Comparison of ENCODE assay signal across 29 cellular contexts in the genomic region with DNA sequence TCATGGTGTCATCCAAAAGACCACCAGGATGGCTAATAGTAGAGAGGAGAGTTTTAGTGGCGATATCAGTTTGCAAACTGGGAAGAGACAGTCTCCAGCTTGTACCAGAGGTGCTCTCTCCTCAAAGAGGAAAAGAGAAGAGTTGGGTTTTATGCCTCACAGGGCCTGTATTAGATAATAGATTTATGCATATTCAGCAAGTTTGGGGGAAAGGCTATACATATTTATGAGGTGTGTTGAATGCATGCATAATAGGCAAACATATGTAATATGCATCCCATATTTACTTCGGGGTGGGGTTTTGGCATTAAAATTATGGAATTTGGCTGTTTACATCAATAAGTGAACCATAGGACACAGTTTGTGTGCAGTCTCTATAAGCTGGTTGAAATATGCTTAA.
"Had no signal": no experiment of that assay in that cellular context is flagged by ENCODE, and none has a peak within 500 bp of the region (broad histone marks: within the 10 kb centered on the region; RNA-seq: fewer than 3 reads in every experiment).

No MANE protein-coding gene starts in this region.

- H3K4me3 ChIP-seq: stomach, suprapubic skin, testis, thoracic aorta, thyroid gland, tibial artery, tibial nerve, transverse colon, upper lobe of left lung, upper lobe of right lung, uterus, vagina had no signal

- H3K27me3 ChIP-seq: stomach, suprapubic skin, testis, thyroid gland, tibial artery, tibial nerve, transverse colon, upper lobe of left lung, upper lobe of right lung, uterus, vagina had no signal

- ATAC-seq: stimulated activated effector memory CD8-positive, alpha-beta T cell treated with anti-CD3 and anti-CD28 coated beads, Interleukin-12 subunit alpha, Interleukin-12 subunit beta, amount 100 ng/mL, for 72 hours; stimulated activated memory B cell treated with anti-CD40 and anti-IgM and Interleukin-4, amounts not matched to agents 10 μg/mL and 1 μg/mL and 100 μg/mL, for 72 hours; stimulated activated naive B cell treated with anti-CD40 and anti-IgM and Interleukin-4, amounts not matched to agents 10 μg/mL and 1 μg/mL and 100 μg/mL, for 72 hours; stimulated activated naive CD8-positive, alpha-beta T cell treated with anti-CD3 and anti-CD28 coated beads, Interleukin-15, amount 100 ng/mL, for 72 hours; stimulated activated naive CD8-positive, alpha-beta T cell treated with anti-CD3 and anti-CD28 coated beads, Interleukin-15, Interleukin-2, amounts not matched to agents 100 U/mL and 50 U/mL, for 24 hours; upper lobe of right lung had no signal

- H3K9me3 Mint-ChIP-seq: stimulated activated naive CD8-positive, alpha-beta T cell treated with anti-CD3 and anti-CD28 coated beads, Interleukin-15, Interleukin-2, amounts not matched to agents 100 ng/mL and 50 ng/mL, for 24 hours; type B pancreatic cell had no signal

- FAIRE-seq: urothelium cell line had no signal

- H3K9me3 ChIP-seq: stomach, suprapubic skin, testis, thyroid gland, tibial artery, tibial nerve, transverse colon, upper lobe of left lung, upper lobe of right lung, uterus, vagina had no signal

- H3K4me3 Mint-ChIP-seq: stimulated activated effector memory CD8-positive, alpha-beta T cell treated with anti-CD3 and anti-CD28 coated beads, Interleukin-12 subunit alpha, Interleukin-12 subunit beta, amount 100 ng/mL, for 72 hours; stimulated activated memory B cell treated with anti-CD40 and anti-IgM and Interleukin-4, amounts not matched to agents 10 μg/mL and 1 μg/mL and 100 μg/mL, for 72 hours; stimulated activated naive B cell treated with anti-CD40 and anti-IgM and Interleukin-4, amounts not matched to agents 10 μg/mL and 1 μg/mL and 100 μg/mL, for 72 hours; stimulated activated naive CD8-positive, alpha-beta T cell treated with anti-CD3 and anti-CD28 coated beads, Interleukin-15, amount 100 ng/mL, for 72 hours; stimulated activated naive CD8-positive, alpha-beta T cell treated with anti-CD3 and anti-CD28 coated beads, Interleukin-15, Interleukin-2, amounts not matched to agents 100 ng/mL and 50 ng/mL, for 24 hours; type B pancreatic cell had no signal

- DNase-seq: stimulated activated CD4-positive, alpha-beta T cell treated with anti-CD3 and anti-CD28 coated beads, Interleukin-2, amount 100 ng/mL, for 48 hours; stimulated activated CD4-positive, alpha-beta T cell treated with anti-CD3 and anti-CD28 coated beads, Interleukin-4, amount 100 ng/mL, for 1 hour; stimulated activated CD4-positive, alpha-beta T cell treated with anti-CD3 and anti-CD28 coated beads, Interleukin-4, amount 100 ng/mL, for 24 hours; stimulated activated CD4-positive, alpha-beta T cell treated with anti-CD3 and anti-CD28 coated beads, Interleukin-4, amount 100 ng/mL, for 4 hours; stimulated activated CD8-positive, alpha-beta memory T cell treated with anti-CD3 and anti-CD28 coated beads, Interleukin-4, amount 100 ng/mL, for 48 hours; stimulated activated naive B cell treated with anti-CD40 and anti-IgM and Interleukin-4, amounts not matched to agents 10 μg/mL and 1 μg/mL and 100 μg/mL, for 72 hours; stimulated activated naive CD4-positive, alpha-beta T cell; stimulated activated naive CD4-positive, alpha-beta T cell treated with Interleukin-2 at 50 U/mL for 16 hours; stimulated activated naive CD8-positive, alpha-beta T cell treated with anti-CD3 and anti-CD28 coated beads, Interleukin-15, amount 100 ng/mL, for 72 hours; stimulated activated naive CD8-positive, alpha-beta T cell treated with anti-CD3 and anti-CD28 coated beads, Interleukin-15, Interleukin-2, amounts not matched to agents 100 U/mL and 50 U/mL, for 24 hours; stomach; substantia nigra; testis; thyroid gland; tibial artery; transverse colon; trophoblast cell; upper lobe of left lung; upper lobe of right lung; uterus had no signal

- H3K36me3 Mint-ChIP-seq: stimulated activated effector memory CD8-positive, alpha-beta T cell treated with anti-CD3 and anti-CD28 coated beads, Interleukin-12 subunit alpha, Interleukin-12 subunit beta, amount 100 ng/mL, for 72 hours; stimulated activated memory B cell treated with anti-CD40 and anti-IgM and Interleukin-4, amounts not matched to agents 10 μg/mL and 1 μg/mL and 100 μg/mL, for 72 hours; stimulated activated naive B cell treated with anti-CD40 and anti-IgM and Interleukin-4, amounts not matched to agents 10 μg/mL and 1 μg/mL and 100 μg/mL, for 72 hours; type B pancreatic cell had no signal

- H3K4me1 Mint-ChIP-seq: stimulated activated effector memory CD8-positive, alpha-beta T cell treated with anti-CD3 and anti-CD28 coated beads, Interleukin-12 subunit alpha, Interleukin-12 subunit beta, amount 100 ng/mL, for 72 hours; stimulated activated memory B cell treated with anti-CD40 and anti-IgM and Interleukin-4, amounts not matched to agents 10 μg/mL and 1 μg/mL and 100 μg/mL, for 72 hours; stimulated activated naive B cell treated with anti-CD40 and anti-IgM and Interleukin-4, amounts not matched to agents 10 μg/mL and 1 μg/mL and 100 μg/mL, for 72 hours; stimulated activated naive CD8-positive, alpha-beta T cell treated with anti-CD3 and anti-CD28 coated beads, Interleukin-15, amount 100 ng/mL, for 72 hours had no signal

- H3K36me3 ChIP-seq: stomach, suprapubic skin, thoracic aorta, thyroid gland, tibial artery, tibial nerve, transverse colon, upper lobe of left lung, upper lobe of right lung, uterus, vagina had no signal

- H3K4me1 ChIP-seq: stomach, suprapubic skin, testis, thyroid gland, tibial artery, tibial nerve, transverse colon, upper lobe of left lung, upper lobe of right lung, uterus, vagina had no signal

- H3K27me3 Mint-ChIP-seq: stimulated activated memory B cell treated with anti-CD40 and anti-IgM and Interleukin-4, amounts not matched to agents 10 μg/mL and 1 μg/mL and 100 μg/mL, for 72 hours; stimulated activated naive B cell treated with anti-CD40 and anti-IgM and Interleukin-4, amounts not matched to agents 10 μg/mL and 1 μg/mL and 100 μg/mL, for 72 hours; stimulated activated naive CD8-positive, alpha-beta T cell treated with anti-CD3 and anti-CD28 coated beads, Interleukin-15, amount 100 ng/mL, for 72 hours; stimulated activated naive CD8-positive, alpha-beta T cell treated with anti-CD3 and anti-CD28 coated beads, Interleukin-15, Interleukin-2, amounts not matched to agents 100 ng/mL and 50 ng/mL, for 24 hours had no signal

- H3K27ac Mint-ChIP-seq: stimulated activated effector memory CD8-positive, alpha-beta T cell treated with anti-CD3 and anti-CD28 coated beads, Interleukin-12 subunit alpha, Interleukin-12 subunit beta, amount 100 ng/mL, for 72 hours; stimulated activated memory B cell treated with anti-CD40 and anti-IgM and Interleukin-4, amounts not matched to agents 10 μg/mL and 1 μg/mL and 100 μg/mL, for 72 hours; stimulated activated naive B cell treated with anti-CD40 and anti-IgM and Interleukin-4, amounts not matched to agents 10 μg/mL and 1 μg/mL and 100 μg/mL, for 72 hours; stimulated activated naive CD8-positive, alpha-beta T cell treated with anti-CD3 and anti-CD28 coated beads, Interleukin-15, amount 100 ng/mL, for 72 hours; stimulated activated naive CD8-positive, alpha-beta T cell treated with anti-CD3 and anti-CD28 coated beads, Interleukin-15, Interleukin-2, amounts not matched to agents 100 ng/mL and 50 ng/mL, for 24 hours; type B pancreatic cell had no signal

- H3K27ac ChIP-seq: stomach, suprapubic skin, testis, thoracic aorta, thyroid gland, tibial artery, tibial nerve, transverse colon, upper lobe of left lung, upper lobe of right lung, uterus, vagina had no signal
